28 cellular contexts compared by ENCODE assay signal in the genomic region with DNA sequence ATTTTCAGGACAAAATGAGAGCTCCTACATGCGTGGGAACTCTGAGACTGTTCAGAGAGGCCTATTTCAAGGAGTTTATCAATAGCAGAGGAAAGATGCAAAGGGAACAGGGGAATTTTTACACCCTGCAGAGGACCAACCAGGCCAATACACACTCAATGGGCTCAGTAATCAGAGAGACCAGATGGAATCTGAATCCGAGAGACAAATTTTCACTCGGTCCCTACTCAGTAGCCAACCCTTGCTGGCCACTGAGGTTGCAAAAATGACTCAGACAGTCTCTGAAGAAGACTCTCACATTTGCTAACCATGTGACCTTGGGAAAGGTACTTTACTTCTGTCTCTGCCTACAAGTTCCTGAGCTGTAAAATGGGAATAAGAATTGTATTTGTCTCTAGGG.
"Had no signal": no experiment of that assay in that cellular context is flagged by ENCODE, and none has a peak within 500 bp of the region (broad histone marks: within the 10 kb centered on the region; RNA-seq: fewer than 3 reads in every experiment).

No MANE protein-coding gene starts in this region.

- H3K4me2 ChIP-seq: hepatocyte had no signal

- DNase-seq: kidney; left colon; left lung; lower lobe of right lung; mammary epithelial cell; mesenchymal stem cell; naive thymus-derived CD4-positive, alpha-beta T cell; ovary; retina; right cardiac atrium; stimulated activated CD4-positive, alpha-beta T cell treated with anti-CD3 and anti-CD28 coated beads, Interleukin-12 subunit alpha, Interleukin-12 subunit beta, amount 100 ng/mL, for 4 hours; stimulated activated CD4-positive, alpha-beta T cell treated with anti-CD3 and anti-CD28 coated beads, Interleukin-15, amount 100 ng/mL, for 24 hours; stimulated activated CD4-positive, alpha-beta T cell treated with anti-CD3 and anti-CD28 coated beads, Interleukin-2, amount 100 ng/mL, for 24 hours; stimulated activated CD4-positive, alpha-beta T cell treated with anti-CD3 and anti-CD28 coated beads, Interleukin-4, amount 100 ng/mL, for 1 hour; stimulated activated naive B cell treated with anti-CD40 and anti-IgM and Interleukin-4, amounts not matched to agents 10 μg/mL and 1 μg/mL and 100 μg/mL, for 72 hours; stimulated activated naive CD8-positive, alpha-beta T cell treated with anti-CD3 and anti-CD28 coated beads, Interleukin-15, Interleukin-2, amounts not matched to agents 100 U/mL and 50 U/mL, for 24 hours; stomach; tibial artery; trophoblast cell; upper lobe of right lung had no signal

- H3K9me3 ChIP-seq: left lung, lower lobe of right lung, ovary, prostate gland, stomach, suprapubic skin, thoracic aorta, tibial artery, upper lobe of right lung had no signal

- H3K4me1 ChIP-seq: left lung, lower lobe of right lung, prostate gland, stomach, suprapubic skin, tibial artery, upper lobe of right lung had no signal

- FAIRE-seq: kidney, urothelium cell line had no signal

- H3K4me3 ChIP-seq: hepatocyte, left lung, lower lobe of right lung, ovary, prostate gland, skin epidermis, stomach, suprapubic skin, thoracic aorta, tibial artery, upper lobe of right lung had no signal

- H3K79me2 ChIP-seq: hepatocyte had no signal

- H3K27ac ChIP-seq: hepatocyte, left lung, lower lobe of right lung, ovary, prostate gland, stomach, suprapubic skin, thoracic aorta, tibial artery, upper lobe of right lung had no signal

- ATAC-seq: left colon; left lung; lower lobe of right lung; naive thymus-derived CD4-positive, alpha-beta T cell; natural killer cell treated with Interleukin-12 subunit alpha and Interleukin-12 subunit beta and Interleukin-15 and Interleukin-18, amount 100 ng/mL, for 72 hours; right cardiac atrium; sciatic nerve; stimulated activated naive B cell treated with anti-CD40 and anti-IgM and Interleukin-4, amounts not matched to agents 10 μg/mL and 1 μg/mL and 100 μg/mL, for 72 hours; stimulated activated naive CD8-positive, alpha-beta T cell treated with anti-CD3 and anti-CD28 coated beads, Interleukin-15, Interleukin-2, amounts not matched to agents 100 U/mL and 50 U/mL, for 24 hours; upper lobe of right lung had no signal

- H3K36me3 ChIP-seq: left lung, lower lobe of right lung, ovary, prostate gland, stomach, suprapubic skin, thoracic aorta, tibial artery, upper lobe of right lung had no signal

- H3K27me3 ChIP-seq: hepatocyte, left lung, ovary, stomach, suprapubic skin, tibial artery, upper lobe of right lung had no signal

- H2AFZ ChIP-seq: hepatocyte had no signal
